8 cellular contexts compared by ENCODE assay signal in the genomic region with DNA sequence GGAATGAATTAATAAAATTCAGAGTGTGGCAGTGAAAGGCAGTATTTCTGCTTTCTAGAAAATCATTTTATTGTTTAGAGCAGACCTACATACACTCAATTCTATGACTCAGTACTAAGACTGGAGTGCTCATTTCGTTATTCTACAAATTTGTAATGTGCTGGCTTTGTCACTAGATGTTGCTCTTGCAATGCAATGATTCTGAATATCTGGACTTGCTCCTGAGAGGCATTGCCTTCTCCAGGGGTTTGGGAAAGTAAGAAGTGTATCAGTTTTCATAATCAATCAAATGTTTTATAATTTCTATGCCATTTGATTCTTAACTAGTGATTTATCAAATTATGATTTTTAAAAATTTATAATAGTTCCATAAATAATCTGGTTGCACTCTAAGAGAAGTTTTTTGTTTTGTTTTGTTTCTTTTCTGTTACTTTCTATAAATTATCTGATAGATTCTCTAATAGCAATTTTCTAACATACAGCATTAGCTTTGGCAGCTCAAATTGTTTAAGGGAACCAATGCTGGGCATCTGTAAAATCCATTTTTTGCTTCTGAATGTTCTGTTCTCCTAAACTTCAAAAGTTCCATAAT.
DNase-seq lines count a peak whose midpoint lies in the region; ATAC-seq, FAIRE-seq and TF ChIP-seq lines count a peak whose summit lies in the region.

No MANE protein-coding gene starts in this region.

- intact Hi-C loops in PC-3 (cut with micrococcal nuclease), result loop anchor here (1.0 to 10.0 kb wide), 4 partner anchors 33 to 471 kb away; no protein-coding TSS in a partner anchor

- FAIRE-seq in HTR-8/SVneo (lab: Jason Lieb, UNC) (no peak), colon (lab: Jason Lieb, UNC) (peak; percentile 80)

- CTCF ChIA-PET in activated CD4-positive, alpha-beta T cell treated with anti-CD3 and anti-CD28 coated beads, Interleukin-2, amount 10 ng/mL, durations not matched to agents 7 days and 5 days (lab: Charles Lee), result interaction anchor here (0.7 to 20.0 kb wide), 6 partner anchors 8 to 191 kb away, joined by 3 to 240 read pairs (median 4); no protein-coding TSS in a partner anchor
- CTCF ChIA-PET in PC-3 (lab: Charles Lee), result interaction anchor here (1.5 to 2.1 kb wide), 2 partner anchors 183 to 250 kb away, joined by 3 to 5 read pairs; no protein-coding TSS in a partner anchor

- peak overlapping the region; percentile 28 for H3K9ac ChIP-seq in PC-3 (ENCODE audit: low read length)

- no peak overlapping the region for H3K4me3 Mint-ChIP-seq in activated CD4-positive, alpha-beta T cell treated with anti-CD3 and anti-CD28 coated beads, Interleukin-2, amount 10 ng/mL, durations not matched to agents 7 days and 5 days

- no peaks in the 10 kb centered on the region for H3F3A ChIP-seq in PC-3 (ENCODE audit: low read length, unreplicated experiment)

- no peaks in the 10 kb centered on the region for H3K9me3 Mint-ChIP-seq in activated CD4-positive, alpha-beta T cell treated with anti-CD3 and anti-CD28 coated beads, Interleukin-2, amount 10 ng/mL, durations not matched to agents 7 days and 5 days

- H3K27ac ChIP-seq in PC-3 (ENCODE audit: low read length), result no peak overlapping the region
- no peak overlapping the region for H3K27ac ChIP-seq in lung (ENCODE audit: low read depth in 1 of 2, low read length in 1 of 2)

- peak; percentile 42 for DNase-seq in activated CD4-positive, alpha-beta T cell treated with anti-CD3 and anti-CD28 coated beads, Interleukin-2, amount 10 ng/mL, durations not matched to agents 7 days and 5 days
- DNase-seq in activated CD4-positive, alpha-beta T cell treated with anti-CD3 and anti-CD28 coated beads for 1 hour, result no peak
- DNase-seq in HTR-8/SVneo (ENCODE audit: insufficient read length, low spot score) (peak; percentile 57), PC-3 (peak; percentile 88), lung (ENCODE audit: low spot score) (no peak), GM19238 (ENCODE audit: insufficient read length, low spot score) (no peak)

- no peaks in the 10 kb centered on the region for H3K9me3 ChIP-seq in PC-3 (ENCODE audit: low read length)
- H3K9me3 ChIP-seq in lung (ENCODE audit: control insufficient read depth in 2 of 2, insufficient read depth in 1 of 2, low read length in 1 of 2), result no peaks in the 10 kb centered on the region

- ATAC-seq in GM21723 (IDR thresholded peaks at IDR 0.05; ENCODE audit: unreplicated experiment) (peak; percentile 75), PC-3 (peak; percentile 84), lung (ENCODE audit: insufficient read depth, low FRiP score) (peak; percentile 78)

- H3K36me3 Mint-ChIP-seq in activated CD4-positive, alpha-beta T cell treated with anti-CD3 and anti-CD28 coated beads, Interleukin-2, amount 10 ng/mL, durations not matched to agents 7 days and 5 days (ENCODE audit: low read depth), result no peaks in the 10 kb centered on the region

- no TSS peak for BruUV-seq in PC-3 (replicated peaks; lab: Mats Ljungman, UMichigan)

- peaks cover 61% of the 10 kb centered on the region for H3K4me1 Mint-ChIP-seq in activated CD4-positive, alpha-beta T cell treated with anti-CD3 and anti-CD28 coated beads, Interleukin-2, amount 10 ng/mL, durations not matched to agents 7 days and 5 days

- POLR2A ChIA-PET in activated CD4-positive, alpha-beta T cell treated with anti-CD3 and anti-CD28 coated beads, Interleukin-2, amount 10 ng/mL, durations not matched to agents 7 days and 5 days (lab: Charles Lee), result no interaction called here
- POLR2A ChIA-PET in PC-3 (lab: Charles Lee; ENCODE audit: unreplicated experiment), result no interaction called here

- TF ChIP-seq CTCF in PC-3 (conservative IDR thresholded peaks at IDR 0.05; ENCODE audit: low read depth, low read length) (peak; percentile 89), lung (IDR thresholded peaks at IDR 0.05; ENCODE audit: control extremely low read depth, extremely low read depth) (peak; percentile 82)

- no peak overlapping the region for H3K4me3 ChIP-seq in PC-3 (ENCODE audit: low read length)
- no peak overlapping the region for H3K4me3 ChIP-seq in lung

- WGBS in lung, 2 donors, result 0 to 1% methylated on average over 1 of the region's 1 CpG

- no peak overlapping the region for H2AFZ ChIP-seq in PC-3 (ENCODE audit: low read length)

- H3K4me1 ChIP-seq in PC-3 (ENCODE audit: insufficient read depth, low read length) (peaks cover 20% of the 10 kb centered on the region), lung (ENCODE audit: control insufficient read depth in 2 of 2, insufficient read depth in 2 of 2, low read length in 2 of 2) (peaks cover 0 to 6% of the 10 kb centered on the region in 2 donors)

- no peaks in the 10 kb centered on the region for H3K27me3 Mint-ChIP-seq in activated CD4-positive, alpha-beta T cell treated with anti-CD3 and anti-CD28 coated beads, Interleukin-2, amount 10 ng/mL, durations not matched to agents 7 days and 5 days

- no peak overlapping the region for H3K27ac Mint-ChIP-seq in activated CD4-positive, alpha-beta T cell treated with anti-CD3 and anti-CD28 coated beads, Interleukin-2, amount 10 ng/mL, durations not matched to agents 7 days and 5 days

- no peak overlapping the region for H3K4me2 ChIP-seq in PC-3 (ENCODE audit: low read length)

- no peaks in the 10 kb centered on the region for H4K20me1 ChIP-seq in PC-3 (ENCODE audit: low read length)

- no peaks in the 10 kb centered on the region for H3K79me2 ChIP-seq in PC-3 (ENCODE audit: low read length)

- no peaks in the 10 kb centered on the region for H3K36me3 ChIP-seq in PC-3 (ENCODE audit: low read depth, low read length)
- no peaks in the 10 kb centered on the region for H3K36me3 ChIP-seq in lung (ENCODE audit: control insufficient read depth in 2 of 2, insufficient read depth in 2 of 2, low read length in 2 of 2)

- H3K27me3 ChIP-seq in PC-3 (ENCODE audit: low read length), result 0 out of 2 replicates have a peak, but pooled peaks cover 5% of the 10 kb centered on the region
- H3K27me3 ChIP-seq in lung (ENCODE audit: control insufficient read depth, insufficient read depth), result no peaks in the 10 kb centered on the region

- no peaks in the 10 kb centered on the region for H3K9me2 ChIP-seq in PC-3 (replicated peaks; ENCODE audit: low read length)

Comparison
In these comparisons a context has a peak if more than half of its experiments do, and no peak if none do; other contexts are left out.
1. DNase-seq: peak in activated CD4-positive, alpha-beta T cell treated with anti-CD3 and anti-CD28 coated beads, Interleukin-2, amount 10 ng/mL, durations not matched to agents 7 days and 5 days (single experiment), HTR-8/SVneo (single experiment) and PC-3 (single experiment); none in activated CD4-positive, alpha-beta T cell treated with anti-CD3 and anti-CD28 coated beads for 1 hour (single experiment), lung (single experiment) and GM19238 (single experiment).
2. Peak in every context shown above with its lines, with median percentiles within 50 percentile points of each other: ATAC-seq.